Comparison of ENCODE assay signal across 1 cellular context in the genomic region with DNA sequence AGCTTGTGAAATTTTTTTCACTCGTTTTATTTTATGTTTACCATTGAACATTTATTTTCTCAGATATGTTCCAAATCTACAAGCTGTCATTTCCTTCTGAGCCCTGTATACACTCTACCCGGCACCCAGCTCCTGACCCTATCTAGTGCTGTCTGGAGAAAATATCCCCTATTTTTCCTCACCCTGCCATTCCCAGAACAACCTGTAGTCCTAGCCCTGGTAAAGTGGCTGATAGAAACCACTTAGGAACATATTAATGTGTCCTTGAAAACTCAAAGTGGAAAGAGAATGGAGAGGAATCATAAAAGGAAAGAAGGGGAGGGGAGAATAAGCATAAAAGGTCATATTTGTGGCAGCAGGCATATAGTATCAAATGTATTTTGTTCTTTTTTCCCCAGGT.
TF ChIP-seq lines count a peak whose summit lies in the region.

No MANE protein-coding gene starts in this region.

TF ChIP-seq in A549, 52 proteins besides CTCF, POLR2A, EP300 and RAD21 (continued from another document):
- TF ChIP-seq, protein P1, sequence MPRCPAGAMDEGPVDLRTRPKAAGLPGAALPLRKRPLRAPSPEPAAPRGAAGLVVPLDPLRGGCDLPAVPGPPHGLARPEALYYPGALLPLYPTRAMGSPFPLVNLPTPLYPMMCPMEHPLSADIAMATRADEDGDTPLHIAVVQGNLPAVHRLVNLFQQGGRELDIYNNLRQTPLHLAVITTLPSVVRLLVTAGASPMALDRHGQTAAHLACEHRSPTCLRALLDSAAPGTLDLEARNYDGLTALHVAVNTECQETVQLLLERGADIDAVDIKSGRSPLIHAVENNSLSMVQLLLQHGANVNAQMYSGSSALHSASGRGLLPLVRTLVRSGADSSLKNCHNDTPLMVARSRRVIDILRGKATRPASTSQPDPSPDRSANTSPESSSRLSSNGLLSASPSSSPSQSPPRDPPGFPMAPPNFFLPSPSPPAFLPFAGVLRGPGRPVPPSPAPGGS (IDR thresholded peaks at IDR 0.05) = no peak
- TF ChIP-seq FOXS1 (CRISPR knock-in tag; IDR thresholded peaks at IDR 0.05) = no peak
- TF ChIP-seq CBX2 (IDR thresholded peaks at IDR 0.05; ENCODE audit: borderline replicate concordance, low read depth) = no peak
- TF ChIP-seq HOXA7 (CRISPR knock-in tag; IDR thresholded peaks at IDR 0.05) = no peak
- no peak for TF ChIP-seq RCOR1 (IDR thresholded peaks at IDR 0.05; ENCODE audit: low read depth, low read length)
- TF ChIP-seq, protein P2, sequence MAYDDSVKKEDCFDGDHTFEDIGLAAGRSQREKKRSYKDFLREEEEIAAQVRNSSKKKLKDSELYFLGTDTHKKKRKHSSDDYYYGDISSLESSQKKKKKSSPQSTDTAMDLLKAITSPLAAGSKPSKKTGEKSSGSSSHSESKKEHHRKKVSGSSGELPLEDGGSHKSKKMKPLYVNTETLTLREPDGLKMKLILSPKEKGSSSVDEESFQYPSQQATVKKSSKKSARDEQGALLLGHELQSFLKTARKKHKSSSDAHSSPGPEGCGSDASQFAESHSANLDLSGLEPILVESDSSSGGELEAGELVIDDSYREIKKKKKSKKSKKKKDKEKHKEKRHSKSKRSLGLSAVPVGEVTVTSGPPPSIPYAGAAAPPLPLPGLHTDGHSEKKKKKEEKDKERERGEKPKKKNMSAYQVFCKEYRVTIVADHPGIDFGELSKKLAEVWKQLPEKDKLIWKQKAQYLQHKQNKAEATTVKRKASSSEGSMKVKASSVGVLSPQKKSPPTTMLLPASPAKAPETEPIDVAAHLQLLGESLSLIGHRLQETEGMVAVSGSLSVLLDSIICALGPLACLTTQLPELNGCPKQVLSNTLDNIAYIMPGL (CRISPR knock-in tag; IDR thresholded peaks at IDR 0.05; ENCODE audit: borderline replicate concordance) = no peak
- TF ChIP-seq, protein P3, sequence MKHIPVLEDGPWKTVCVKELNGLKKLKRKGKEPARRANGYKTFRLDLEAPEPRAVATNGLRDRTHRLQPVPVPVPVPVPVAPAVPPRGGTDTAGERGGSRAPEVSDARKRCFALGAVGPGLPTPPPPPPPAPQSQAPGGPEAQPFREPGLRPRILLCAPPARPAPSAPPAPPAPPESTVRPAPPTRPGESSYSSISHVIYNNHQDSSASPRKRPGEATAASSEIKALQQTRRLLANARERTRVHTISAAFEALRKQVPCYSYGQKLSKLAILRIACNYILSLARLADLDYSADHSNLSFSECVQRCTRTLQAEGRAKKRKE (CRISPR knock-in tag; IDR thresholded peaks at IDR 0.05; ENCODE audit: low read depth) = no peak
